In the genomic region with DNA sequence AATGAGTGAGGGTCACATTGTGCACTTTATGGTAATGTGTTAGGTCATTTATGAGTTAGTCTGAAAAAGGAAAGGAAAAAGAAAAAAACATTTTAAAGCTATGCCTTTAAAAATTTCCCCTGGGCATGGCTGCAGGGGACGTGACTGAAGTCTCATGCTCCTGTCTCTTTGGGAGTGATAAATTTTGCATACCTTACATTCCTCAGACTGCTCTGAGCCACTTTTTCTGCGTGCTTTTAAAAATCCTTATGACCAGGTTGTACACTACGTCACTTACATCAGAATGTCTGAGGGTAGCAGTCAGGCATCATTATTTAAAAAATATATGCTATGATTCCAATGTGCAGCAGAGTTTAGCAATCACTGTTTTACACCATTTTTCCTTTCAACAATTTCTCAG, we compare ENCODE assay signal across 15 cellular contexts.
DNase-seq lines count a peak whose midpoint lies in the region; ATAC-seq and TF ChIP-seq lines count a peak whose summit lies in the region.
"Had no signal": no experiment of that assay in that cellular context is flagged by ENCODE, and none has a peak within 500 bp of the region (broad histone marks: within the 10 kb centered on the region; RNA-seq: fewer than 3 reads in every experiment).

No MANE protein-coding gene starts in this region.

- ATAC-seq in activated CD4-positive, CD25-positive, alpha-beta regulatory T cell treated with anti-CD3 and anti-CD28 coated beads, Interleukin-2, amount 50 U/mL, for 24 hours, result no peak
- ATAC-seq: Right ventricle myocardium inferior had no signal

- no peak overlapping the region for H3K4me3 ChIP-seq in retinal pigment epithelial cell (ENCODE audit: low read length)
- H3K4me3 ChIP-seq: breast epithelium, MG63 had no signal

- POLR2A ChIA-PET in RWPE1 (lab: Yijun Ruan, JAX; ENCODE audit: low non-redundant PET), result no interaction called here

- CTCF ChIA-PET in RWPE1 (lab: Yijun Ruan, JAX), result no interaction called here

- H3K27ac ChIP-seq in RWPE1, result no peak overlapping the region
- H3K27ac ChIP-seq: breast epithelium had no signal

- DNase-seq in H4 (ENCODE audit: low spot score) (peak; percentile 2), RWPE1 (ENCODE audit: low spot score) (peak; percentile 20), dedifferentiated amniotic fluid mesenchymal stem cell (ENCODE audit: extremely low spot score) (peak; percentile 68), retinal pigment epithelial cell (ENCODE audit: low read depth) (peak; percentile 80), T-helper 9 cell (no peak), hepatic stellate cell (ENCODE audit: low spot score) (no peak)
- DNase-seq in activated CD4-positive, alpha-beta T cell treated with anti-CD3 and anti-CD28 coated beads for 4 hours, result no peak
- DNase-seq: activated effector memory CD4-positive, alpha-beta T cell treated with anti-CD3 and anti-CD28 coated beads, Interleukin-2, amount 50 U/mL, for 16 hours; CD4-positive, alpha-beta memory T cell; MG63; NCI-H2081 treated with DMSO at 0.1 percent for 48 hours; NCI-H82 had no signal

- TF ChIP-seq CTCF in RWPE1 (conservative IDR thresholded peaks at IDR 0.05; ENCODE audit: low read depth), result no peak
- TF ChIP-seq CTCF in retinal pigment epithelial cell (conservative IDR thresholded peaks at IDR 0.05; ENCODE audit: low read depth, low read length), result no peak

Comparison
In these comparisons a context has a peak if more than half of its experiments do, and no peak if none do; other contexts are left out.
1. DNase-seq: peak in H4 (single experiment), RWPE1 (single experiment), dedifferentiated amniotic fluid mesenchymal stem cell (single experiment) and retinal pigment epithelial cell (single experiment); none in T-helper 9 cell (single experiment), hepatic stellate cell (single experiment) and activated CD4-positive, alpha-beta T cell treated with anti-CD3 and anti-CD28 coated beads for 4 hours (0 of 2).